ENCODE assay signal across 8 cellular contexts in the genomic region with DNA sequence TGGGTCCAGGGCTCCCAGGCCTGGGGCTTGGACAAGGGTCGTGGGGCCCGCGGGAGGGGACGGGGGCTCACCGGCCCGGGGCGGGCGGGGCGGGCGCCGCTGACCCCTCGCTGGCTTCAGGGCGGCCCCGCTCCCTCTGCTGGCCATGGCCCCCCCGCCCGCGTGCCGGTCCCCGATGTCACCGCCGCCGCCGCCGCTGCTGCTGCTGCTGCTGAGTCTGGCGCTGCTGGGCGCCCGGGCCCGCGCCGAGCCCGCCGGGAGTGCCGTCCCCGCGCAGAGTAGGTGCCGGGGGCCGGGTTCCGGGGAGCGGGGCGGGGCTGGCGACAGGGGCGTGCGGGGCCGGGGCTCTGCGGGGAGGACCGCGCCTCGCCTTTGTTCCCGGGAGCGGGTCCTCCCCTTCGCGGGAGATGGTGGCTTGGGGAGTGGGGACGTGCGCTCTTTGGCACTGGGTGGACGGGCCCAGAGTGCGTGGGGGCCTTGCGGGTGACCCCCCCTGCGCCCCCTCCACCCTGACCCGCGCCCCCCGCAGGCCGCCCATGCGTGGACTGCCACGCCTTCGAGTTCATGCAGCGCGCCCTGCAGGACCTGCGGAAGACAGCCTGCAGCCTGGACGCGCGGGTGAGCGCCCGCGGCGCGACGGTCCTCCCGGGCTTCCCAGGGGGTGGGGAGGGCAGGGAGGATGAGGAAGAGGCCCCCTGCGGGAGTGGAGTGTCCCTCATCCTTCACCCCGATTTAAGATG. TPM values are rescaled to one million over a fixed set of nuclear protein-coding genes. Genes with fewer than 3 reads are reported as not detected.
DNase-seq lines count a peak whose midpoint lies in the region; ATAC-seq and TF ChIP-seq lines count a peak whose summit lies in the region.

No MANE protein-coding gene starts in this region.

- no peaks in the 10 kb centered on the region for H3K36me3 ChIP-seq in H7 (replicated peaks; ENCODE audit: control insufficient read depth, insufficient read depth, low read length)
- no peaks in the 10 kb centered on the region for H3K36me3 ChIP-seq in SK-N-MC (ENCODE audit: insufficient read depth, low read length)
- H3K36me3 ChIP-seq in kidney epithelial cell (ENCODE audit: control insufficient read depth, insufficient read depth, low read length), result peaks cover 1% of the 10 kb centered on the region

- peaks cover 6% of the 10 kb centered on the region for H3K4me1 Mint-ChIP-seq in CD4-positive, alpha-beta T cell (ENCODE audit: low read depth)
- peaks cover 13% of the 10 kb centered on the region for H3K4me1 Mint-ChIP-seq in MCF 10A (ENCODE audit: insufficient read depth, unreplicated experiment)
- no peaks in the 10 kb centered on the region for H3K4me1 Mint-ChIP-seq in stimulated activated effector memory CD8-positive, alpha-beta T cell treated with anti-CD3 and anti-CD28 coated beads, Interleukin-12 subunit alpha, Interleukin-12 subunit beta, amount 100 ng/mL, for 72 hours

- H3K36me3 Mint-ChIP-seq in CD4-positive, alpha-beta T cell (ENCODE audit: low read depth), result no peaks in the 10 kb centered on the region
- no peaks in the 10 kb centered on the region for H3K36me3 Mint-ChIP-seq in MCF 10A (ENCODE audit: insufficient read depth, unreplicated experiment)
- H3K36me3 Mint-ChIP-seq in stimulated activated effector memory CD8-positive, alpha-beta T cell treated with anti-CD3 and anti-CD28 coated beads, Interleukin-12 subunit alpha, Interleukin-12 subunit beta, amount 100 ng/mL, for 72 hours, result no peaks in the 10 kb centered on the region

- H3K27ac ChIP-seq in CD4-positive, alpha-beta T cell (ENCODE audit: low read depth, low read length), result no peak overlapping the region
- H3K27ac ChIP-seq in SK-N-MC, result no peak overlapping the region

- CTCF ChIA-PET in CD4-positive, alpha-beta T cell (lab: Charles Lee), result no interaction called here
- CTCF ChIA-PET in MCF 10A (lab: Yijun Ruan, JAX), result no interaction called here

- H3K4me3 ChIP-seq in H7 (ENCODE audit: insufficient read depth, low read depth, low read length), result peak overlapping the region; percentile 56
- H3K4me3 ChIP-seq in SK-N-MC, result peak overlapping the region; percentile 84
- peak overlapping the region; percentile 87 for H3K4me3 ChIP-seq in kidney epithelial cell (ENCODE audit: low read depth, low read length)

- H3K9ac ChIP-seq in SK-N-MC (ENCODE audit: insufficient read length), result peak overlapping the region; percentile 55

- peak; percentile 62 for ATAC-seq in CD4-positive, alpha-beta T cell (ENCODE audit: poor library complexity)
- ATAC-seq in stimulated activated effector memory CD8-positive, alpha-beta T cell treated with anti-CD3 and anti-CD28 coated beads, Interleukin-12 subunit alpha, Interleukin-12 subunit beta, amount 100 ng/mL, for 72 hours, result peak; percentile 64

- H3K9me3 ChIP-seq in CD4-positive, alpha-beta T cell (ENCODE audit: control insufficient read depth, low read length), result no peaks in the 10 kb centered on the region
- no peaks in the 10 kb centered on the region for H3K9me3 ChIP-seq in SK-N-MC (ENCODE audit: low read depth, low read length)

- peaks cover 31% of the 10 kb centered on the region for H3K27me3 Mint-ChIP-seq in CD4-positive, alpha-beta T cell
- H3K27me3 Mint-ChIP-seq in MCF 10A (ENCODE audit: insufficient read depth, unreplicated experiment), result no peaks in the 10 kb centered on the region

- no peak overlapping the region for H3K27ac Mint-ChIP-seq in CD4-positive, alpha-beta T cell
- no peak overlapping the region for H3K27ac Mint-ChIP-seq in MCF 10A (ENCODE audit: low read depth, unreplicated experiment)
- no peak overlapping the region for H3K27ac Mint-ChIP-seq in stimulated activated effector memory CD8-positive, alpha-beta T cell treated with anti-CD3 and anti-CD28 coated beads, Interleukin-12 subunit alpha, Interleukin-12 subunit beta, amount 100 ng/mL, for 72 hours

- peaks cover 10% of the 10 kb centered on the region for H3K27me3 ChIP-seq in CD4-positive, alpha-beta T cell (ENCODE audit: control insufficient read depth, insufficient read depth, low read length)
- peaks cover 42% of the 10 kb centered on the region for H3K27me3 ChIP-seq in H7 (ENCODE audit: control insufficient read depth, insufficient read depth, low read length)
- H3K27me3 ChIP-seq in kidney epithelial cell (ENCODE audit: control insufficient read depth, insufficient read depth, low read length), result peaks cover 24% of the 10 kb centered on the region

- no TSS peak for BruUV-seq in MCF 10A (replicated peaks; lab: Mats Ljungman, UMichigan)

- intact Hi-C loops in CD4-positive, alpha-beta T cell (cut with DNase I, micrococcal nuclease), result no loop called here
- intact Hi-C loops in MCF 10A (cut with micrococcal nuclease), result no loop called here

- TF ChIP-seq CTCF in CD4-positive, alpha-beta T cell (IDR thresholded peaks at IDR 0.05), result no peak
- TF ChIP-seq CTCF in MCF 10A (IDR thresholded peaks at IDR 0.05; ENCODE audit: unreplicated experiment) (no peak), kidney epithelial cell (IDR thresholded peaks at IDR 0.05; ENCODE audit: insufficient read depth, low read length, poor library complexity, severe bottlenecking) (no peak)

- peak in 5 of 10 experiments; percentile 25 to 50 (median 38) for DNase-seq in CD4-positive, alpha-beta T cell
- DNase-seq in H7 (peak; percentile 85), SK-N-MC (ENCODE audit: low read depth, low spot score) (no peak), MCF 10A (ENCODE audit: unreplicated experiment) (no peak), kidney epithelial cell (ENCODE audit: low read depth) (no peak), foreskin melanocyte (no peak)
- DNase-seq in stimulated activated effector memory CD8-positive, alpha-beta T cell treated with anti-CD3 and anti-CD28 coated beads, Interleukin-12 subunit alpha, Interleukin-12 subunit beta, amount 100 ng/mL, for 72 hours (ENCODE audit: low spot score in 2 of 2), result peak in 1 of 2 donors; percentile 29
- DNase-seq in NK-92 treated with Interleukin-12 subunit alpha and Interleukin-12 subunit beta, amount 100 ng/mL, for 24 hours (lab: John Stamatoyannopoulos, UW), result no peak

- POLR2A ChIA-PET in CD4-positive, alpha-beta T cell (lab: Charles Lee), result no interaction called here
- POLR2A ChIA-PET in MCF 10A (lab: Yijun Ruan, JAX), result no interaction called here

- H3K9me3 Mint-ChIP-seq in CD4-positive, alpha-beta T cell, result no peaks in the 10 kb centered on the region
- H3K9me3 Mint-ChIP-seq in MCF 10A (ENCODE audit: unreplicated experiment), result no peaks in the 10 kb centered on the region
- no peaks in the 10 kb centered on the region for H3K9me3 Mint-ChIP-seq in stimulated activated effector memory CD8-positive, alpha-beta T cell treated with anti-CD3 and anti-CD28 coated beads, Interleukin-12 subunit alpha, Interleukin-12 subunit beta, amount 100 ng/mL, for 72 hours

- H3K4me3 Mint-ChIP-seq in CD4-positive, alpha-beta T cell, result peak overlapping the region; percentile 81
- peak overlapping the region; percentile 86 for H3K4me3 Mint-ChIP-seq in MCF 10A (ENCODE audit: unreplicated experiment)
- peak overlapping the region; percentile 78 for H3K4me3 Mint-ChIP-seq in stimulated activated effector memory CD8-positive, alpha-beta T cell treated with anti-CD3 and anti-CD28 coated beads, Interleukin-12 subunit alpha, Interleukin-12 subunit beta, amount 100 ng/mL, for 72 hours

RNA-seq across cellular contexts. Expression of gene NAT8L, which starts 16.8 kb away (rescaled TPM):
- total RNA-seq in CD4-positive, alpha-beta T cell, result not detected
- 4.1 and 5.2 TPM in 2 replicates for total RNA-seq in H7 (2014; rRNA removed; shearing (Covaris generic))
- total RNA-seq in MCF 10A (2022) (0.79 and 0.93 TPM in 2 replicates), kidney epithelial cell (9.0 and 9.4 TPM in 2 replicates)

RNA-seq across cellular contexts. Expression of gene NELFA, which starts 33.6 kb away (rescaled TPM):
- total RNA-seq in CD4-positive, alpha-beta T cell, result 10 to 100 TPM; 39.9 to 40.1 TPM
- total RNA-seq in H7 (2014; rRNA removed; shearing (Covaris generic)), result 61.2 and 70.4 TPM in 2 replicates
- total RNA-seq in MCF 10A (2022), result 30.1 and 36.2 TPM in 2 replicates
- total RNA-seq in kidney epithelial cell, result 31.2 and 31.9 TPM in 2 replicates
